ENCODE assay signal across 20 cellular contexts in genomic region chr2:98016908-98017700, GRCh38. TPM values are rescaled to one million over a fixed set of nuclear protein-coding genes. Genes with fewer than 3 reads are reported as not detected.
A peak's percentile ranks its signal among the peaks of the same experiment; 100 is the strongest.
DNase-seq lines count a peak whose midpoint lies in the region; ATAC-seq and TF ChIP-seq lines count a peak whose summit lies in the region.
"Had no signal": no experiment of that assay in that cellular context is flagged by ENCODE, and none has a peak within 500 bp of the region (broad histone marks: within the 10 kb centered on the region; RNA-seq: fewer than 3 reads in every experiment).

No MANE protein-coding gene starts in this region.

- H3K27ac Mint-ChIP-seq in stimulated activated naive B cell treated with anti-CD40 and anti-IgM and Interleukin-4, amounts not matched to agents 10 μg/mL and 1 μg/mL and 100 μg/mL, for 72 hours = peak overlapping the region; percentile 65
- H3K27ac Mint-ChIP-seq: CD4-positive, alpha-beta T cell; GM23338 had no signal

- H3K79me2 ChIP-seq in PC-3 (ENCODE audit: low read length) = no peaks in the 10 kb centered on the region

- H3K9me3 ChIP-seq in PC-3 (ENCODE audit: low read length) = no peaks in the 10 kb centered on the region
- H3K9me3 ChIP-seq: Caco-2 had no signal

- H3K36me3 ChIP-seq in PC-3 (ENCODE audit: low read depth, low read length) = no peaks in the 10 kb centered on the region

- H4K20me1 ChIP-seq in PC-3 (ENCODE audit: low read length) = no peaks in the 10 kb centered on the region

- peaks cover 46 to 79% of the 10 kb centered on the region in 2 donors for H3K4me1 Mint-ChIP-seq in stimulated activated naive B cell treated with anti-CD40 and anti-IgM and Interleukin-4, amounts not matched to agents 10 μg/mL and 1 μg/mL and 100 μg/mL, for 72 hours
- H3K4me1 Mint-ChIP-seq: GM23338 had no signal

- ATAC-seq in PC-3 (peak; percentile 24; the same call in 1 of the 2 replicates), left colon (peak; percentile 68), HG02798 (IDR thresholded peaks at IDR 0.05; ENCODE audit: poor library complexity, unreplicated experiment) (no peak)
- ATAC-seq in stimulated activated naive B cell treated with anti-CD40 and anti-IgM and Interleukin-4, amounts not matched to agents 10 μg/mL and 1 μg/mL and 100 μg/mL, for 72 hours (replicated peaks) = no peak
- ATAC-seq: GM23338, HCT116 had no signal

- no peak overlapping the region for H3K4me2 ChIP-seq in PC-3 (ENCODE audit: low read length)
- H3K4me2 ChIP-seq: GM23338 had no signal

- H3F3A ChIP-seq in PC-3 (ENCODE audit: low read length, unreplicated experiment) = no peaks in the 10 kb centered on the region

- no peaks in the 10 kb centered on the region for H3K27me3 Mint-ChIP-seq in stimulated activated naive B cell treated with anti-CD40 and anti-IgM and Interleukin-4, amounts not matched to agents 10 μg/mL and 1 μg/mL and 100 μg/mL, for 72 hours
- H3K27me3 Mint-ChIP-seq: CD4-positive, alpha-beta T cell had no signal

- peaks cover 0 to 2% of the 10 kb centered on the region in 2 donors for H3K9me3 Mint-ChIP-seq in stimulated activated naive B cell treated with anti-CD40 and anti-IgM and Interleukin-4, amounts not matched to agents 10 μg/mL and 1 μg/mL and 100 μg/mL, for 72 hours
- H3K9me3 Mint-ChIP-seq: CD4-positive, alpha-beta T cell had no signal

- no peak overlapping the region for H3K9ac ChIP-seq in PC-3 (ENCODE audit: low read length)

- H3K27ac ChIP-seq in PC-3 (ENCODE audit: low read length) = no peak overlapping the region
- H3K27ac ChIP-seq: SK-N-MC had no signal

- H3K4me1 ChIP-seq in PC-3 (ENCODE audit: insufficient read depth, low read length) = peaks cover 6% of the 10 kb centered on the region; the same call in 1 of the 2 replicates
- H3K4me1 ChIP-seq: Caco-2 had no signal

- DNase-seq in ELR (ENCODE audit: low read depth) (peak; percentile 17), PC-3 (peak; percentile 39), left colon (peak; percentile 53 to 77)
- no peak for DNase-seq in stimulated activated naive B cell treated with anti-CD40 and anti-IgM and Interleukin-4, amounts not matched to agents 10 μg/mL and 1 μg/mL and 100 μg/mL, for 72 hours
- no peak for DNase-seq in activated CD4-positive, CD25-positive, alpha-beta regulatory T cell treated with anti-CD3 and anti-CD28 coated beads, Interleukin-2, amount 50 U/mL, for 72 hours
- DNase-seq in stimulated activated CD4-positive, alpha-beta T cell treated with anti-CD3 and anti-CD28 coated beads, Interleukin-4, amount 100 ng/mL, for 4 hours = no peak
- DNase-seq: Caco-2; CD4-positive, alpha-beta T cell; GF-D8; Kasumi-1; NCI-H1105; NCI-H2081; NCI-H2171 treated with DMSO at 0.1 percent for 48 hours; NCI-H748 treated with DMSO at 0.1 percent for 48 hours; NK-92 treated with Interleukin-12 subunit alpha and Interleukin-12 subunit beta, amount 100 ng/mL, for 24 hours; SHP77 had no signal

- no TSS peak for BruUV-seq in PC-3 (replicated peaks; lab: Mats Ljungman, UMichigan)

- H3K9me2 ChIP-seq in PC-3 (replicated peaks; ENCODE audit: low read length) = no peaks in the 10 kb centered on the region

- no peak overlapping the region for H3K4me3 Mint-ChIP-seq in stimulated activated naive B cell treated with anti-CD40 and anti-IgM and Interleukin-4, amounts not matched to agents 10 μg/mL and 1 μg/mL and 100 μg/mL, for 72 hours
- H3K4me3 Mint-ChIP-seq: CD4-positive, alpha-beta T cell; GM23338 had no signal

- POLR2A ChIA-PET in PC-3 (lab: Charles Lee; ENCODE audit: unreplicated experiment) = no interaction called here

- intact Hi-C loops in PC-3 (cut with micrococcal nuclease) = no loop called here
- intact Hi-C loops in left colon (cut with DNase I, micrococcal nuclease) = no loop called here

- H3K27me3 ChIP-seq in PC-3 (ENCODE audit: low read length) = no peaks in the 10 kb centered on the region

- TF ChIP-seq CTCF in PC-3 (conservative IDR thresholded peaks at IDR 0.05; ENCODE audit: low read depth, low read length) = no peak

- CTCF ChIA-PET in PC-3 (lab: Charles Lee) = no interaction called here

- H2AFZ ChIP-seq in PC-3 (ENCODE audit: low read length) = no peak overlapping the region
- H2AFZ ChIP-seq: GM23338 had no signal

- H3K36me3 Mint-ChIP-seq in stimulated activated naive B cell treated with anti-CD40 and anti-IgM and Interleukin-4, amounts not matched to agents 10 μg/mL and 1 μg/mL and 100 μg/mL, for 72 hours = peaks cover 9 to 15% of the 10 kb centered on the region in 2 donors

- H3K4me3 ChIP-seq in PC-3 (ENCODE audit: low read length) = no peak overlapping the region
- H3K4me3 ChIP-seq: GM23338, SK-N-MC had no signal

RNA-seq across cellular contexts. Expression of gene TMEM131, which starts 21.4 kb away (rescaled TPM):
- total RNA-seq in PC-3 (2014; rRNA removed) = 21.1 and 27.2 TPM in 2 replicates
- 10 to 100 TPM; 80.6 to 89.5 TPM for total RNA-seq in left colon

Comparison
In these comparisons a context has a peak if more than half of its experiments do, and no peak if none do; other contexts are left out.
1. DNase-seq: peak in ELR (single experiment), PC-3 (single experiment) and left colon (2 of 2); none in stimulated activated naive B cell treated with anti-CD40 and anti-IgM and Interleukin-4, amounts not matched to agents 10 μg/mL and 1 μg/mL and 100 μg/mL, for 72 hours (single experiment), activated CD4-positive, CD25-positive, alpha-beta regulatory T cell treated with anti-CD3 and anti-CD28 coated beads, Interleukin-2, amount 50 U/mL, for 72 hours (single experiment) and stimulated activated CD4-positive, alpha-beta T cell treated with anti-CD3 and anti-CD28 coated beads, Interleukin-4, amount 100 ng/mL, for 4 hours (0 of 2).
2. ATAC-seq: peak in PC-3 (single experiment) and left colon (single experiment); none in stimulated activated naive B cell treated with anti-CD40 and anti-IgM and Interleukin-4, amounts not matched to agents 10 μg/mL and 1 μg/mL and 100 μg/mL, for 72 hours (0 of 2) and HG02798 (single experiment).